ENCODE assay signal across 1 cellular context in genomic region chr1:203196371-203196770, GRCh38.
TF ChIP-seq lines count a peak whose summit lies in the region.

No MANE protein-coding gene starts in this region.

TF ChIP-seq in GM23338, 12 proteins besides CTCF, POLR2A, EP300 and RAD21:
- TF ChIP-seq EZH2phosphoT487 (IDR thresholded peaks at IDR 0.05; ENCODE audit: unreplicated experiment), result no peak
- TF ChIP-seq ZNF114 (CRISPR knock-in tag; IDR thresholded peaks at IDR 0.05), result no peak
- no peak for TF ChIP-seq POLR2AphosphoS5 (IDR thresholded peaks at IDR 0.05; ENCODE audit: low read depth)
- no peak for TF ChIP-seq NANOG (IDR thresholded peaks at IDR 0.05; ENCODE audit: borderline replicate concordance)
- no peak for TF ChIP-seq REST (IDR thresholded peaks at IDR 0.05; ENCODE audit: unreplicated experiment)
- TF ChIP-seq CREB1 (CRISPR knock-in tag; IDR thresholded peaks at IDR 0.05; ENCODE audit: low read depth), result no peak
- no peak for TF ChIP-seq ZNF462 (CRISPR knock-in tag; IDR thresholded peaks at IDR 0.05)
- TF ChIP-seq JUNB (IDR thresholded peaks at IDR 0.05; ENCODE audit: unreplicated experiment), result no peak
- no peak for TF ChIP-seq ZNF331 (CRISPR knock-in tag; IDR thresholded peaks at IDR 0.05; ENCODE audit: low read depth)
- TF ChIP-seq EZH2 (IDR thresholded peaks at IDR 0.05; ENCODE audit: low read depth, unreplicated experiment), result no peak
- no peak for TF ChIP-seq ETS1 (IDR thresholded peaks at IDR 0.05)
- TF ChIP-seq STAT1 (IDR thresholded peaks at IDR 0.05; ENCODE audit: unreplicated experiment), result no peak
